In genomic region chr5:60333103-60333502, GRCh38 we compare ENCODE assay signal across 20 cellular contexts.
A peak's percentile ranks its signal among the peaks of the same experiment; 100 is the strongest.
DNase-seq lines count a peak whose midpoint lies in the region; ATAC-seq, FAIRE-seq and TF ChIP-seq lines count a peak whose summit lies in the region.
"Had no signal": no experiment of that assay in that cellular context is flagged by ENCODE, and none has a peak within 500 bp of the region (broad histone marks: within the 10 kb centered on the region; RNA-seq: fewer than 3 reads in every experiment).

No MANE protein-coding gene starts in this region.

- H4K20me1 ChIP-seq in mammary epithelial cell (ENCODE audit: insufficient read depth, low read length) = no peaks in the 10 kb centered on the region

- POLR2A ChIA-PET in MCF 10A (lab: Yijun Ruan, JAX) = interaction anchor here (0.6 kb wide), 1 partner anchor 262 kb away, joined by 3 read pairs; no protein-coding TSS in a partner anchor

- H3K4me2 ChIP-seq in mammary epithelial cell (ENCODE audit: insufficient read depth, low read depth, low read length) = peak overlapping the region; percentile 71

- dilution Hi-C loops in mammary epithelial cell (cut with HindIII; ENCODE audit: low sequenced_read_pairs) = no loop called here

- no peak overlapping the region for H3K4me3 Mint-ChIP-seq in MCF 10A (ENCODE audit: unreplicated experiment)
- H3K4me3 Mint-ChIP-seq: activated B cell treated with CpG ODN at 0.5 μM for 24 hours; CD4-positive, alpha-beta memory T cell had no signal

- FAIRE-seq in urothelium cell line (lab: Jason Lieb, UNC) = no peak
- FAIRE-seq: HepG2 had no signal

- ATAC-seq in HG03439 (IDR thresholded peaks at IDR 0.05; ENCODE audit: unreplicated experiment) (peak; percentile 14), HG03097 (IDR thresholded peaks at IDR 0.05; ENCODE audit: low FRiP score, unreplicated experiment) (no peak)
- ATAC-seq: HepG2, right lobe of liver had no signal

- H3K9me3 Mint-ChIP-seq in MCF 10A (ENCODE audit: unreplicated experiment) = no peaks in the 10 kb centered on the region

- CTCF ChIA-PET in mammary epithelial cell (lab: Charles Lee; ENCODE audit: low non-redundant PET) (no interaction called here), MCF 10A (lab: Yijun Ruan, JAX) (interaction anchor here (0.6 to 2.1 kb wide), 2 partner anchors 13 to 1653 kb away, joined by 3 to 6 read pairs; no protein-coding TSS in a partner anchor)

- H3K36me3 ChIP-seq in mammary epithelial cell (ENCODE audit: insufficient read depth, low read length) = no peaks in the 10 kb centered on the region
- H3K36me3 ChIP-seq: esophagus muscularis mucosa, right lobe of liver had no signal

- in situ Hi-C loops in mammary epithelial cell (cut with MboI; ENCODE audit: low sequenced_read_pairs in 2 of 2) (no loop called here), astrocyte of the spinal cord (cut with HindIII; ENCODE audit: low sequenced_read_pairs) (no loop called here)

- H2AFZ ChIP-seq in mammary epithelial cell (ENCODE audit: low read depth, low read length) = no peak overlapping the region

- H3K36me3 Mint-ChIP-seq in MCF 10A (ENCODE audit: insufficient read depth, unreplicated experiment) = no peaks in the 10 kb centered on the region
- H3K36me3 Mint-ChIP-seq: CD4-positive, alpha-beta memory T cell had no signal

- no peak overlapping the region for H3K27ac Mint-ChIP-seq in MCF 10A (ENCODE audit: low read depth, unreplicated experiment)
- H3K27ac Mint-ChIP-seq: activated B cell treated with CpG ODN at 0.5 μM for 24 hours; CD4-positive, alpha-beta memory T cell had no signal

- TF ChIP-seq CTCF in mammary epithelial cell (conservative IDR thresholded peaks at IDR 0.05 in 1 of 2, IDR thresholded peaks at IDR 0.05 in 1 of 2; ENCODE audit: extremely low read depth in 1 of 2, insufficient read depth in 1 of 2, low read depth in 1 of 2, low read length in 2 of 2) = no peak
- no peak for TF ChIP-seq CTCF in MCF 10A (IDR thresholded peaks at IDR 0.05; ENCODE audit: unreplicated experiment)
- TF ChIP-seq CTCF in astrocyte of the spinal cord (IDR thresholded peaks at IDR 0.05; ENCODE audit: low read depth, low read length) = no peak

- no peaks in the 10 kb centered on the region for H3K27me3 ChIP-seq in mammary epithelial cell (ENCODE audit: insufficient read depth, low read length)
- H3K27me3 ChIP-seq: esophagus muscularis mucosa, right lobe of liver had no signal

- BruUV-seq in mammary epithelial cell (replicated peaks; lab: Mats Ljungman, UMichigan) (no TSS peak), MCF 10A (replicated peaks; lab: Mats Ljungman, UMichigan) (no TSS peak)

- H3K4me3 ChIP-seq in mammary epithelial cell (replicated peaks in 1 of 3; ENCODE audit: insufficient read depth in 1 of 3, low read depth in 2 of 3, low read length in 3 of 3) (no peak overlapping the region), astrocyte of the spinal cord (ENCODE audit: low read depth, low read length) (no peak overlapping the region)
- H3K4me3 ChIP-seq: esophagus muscularis mucosa, right lobe of liver had no signal

- 50% methylated on average over 2 of the region's 3 CpGs for WGBS in mammary epithelial cell (ENCODE audit: low coverage, missing lambda C conversion rate)

- H3K27ac ChIP-seq in mammary epithelial cell (ENCODE audit: insufficient read depth, low read depth, low read length) = peak overlapping the region; percentile 58
- H3K27ac ChIP-seq: right lobe of liver had no signal

- H3K27me3 Mint-ChIP-seq in MCF 10A (ENCODE audit: insufficient read depth, unreplicated experiment) = peaks cover 22% of the 10 kb centered on the region
- H3K27me3 Mint-ChIP-seq: activated B cell treated with CpG ODN at 0.5 μM for 24 hours; CD4-positive, alpha-beta memory T cell had no signal

- intact Hi-C loops in mammary epithelial cell (cut with micrococcal nuclease) (no loop called here), MCF 10A (cut with micrococcal nuclease) (no loop called here)

- peaks cover 29% of the 10 kb centered on the region for H3K4me1 ChIP-seq in mammary epithelial cell (ENCODE audit: insufficient read depth, low read length)
- H3K4me1 ChIP-seq: right lobe of liver had no signal

- H3K4me1 Mint-ChIP-seq in MCF 10A (ENCODE audit: insufficient read depth, unreplicated experiment) = peaks cover 19% of the 10 kb centered on the region
- H3K4me1 Mint-ChIP-seq: activated B cell treated with CpG ODN at 0.5 μM for 24 hours; CD4-positive, alpha-beta memory T cell had no signal

- H3K79me2 ChIP-seq in mammary epithelial cell (ENCODE audit: insufficient read depth, low read length) = no peaks in the 10 kb centered on the region

- H3K9me3 ChIP-seq in mammary epithelial cell (replicated peaks; ENCODE audit: insufficient read depth, low read length) = no peaks in the 10 kb centered on the region
- H3K9me3 ChIP-seq: esophagus muscularis mucosa had no signal

- DNase-seq in mammary epithelial cell (peak; percentile 48), MCF 10A (ENCODE audit: unreplicated experiment) (no peak), astrocyte of the spinal cord (ENCODE audit: low read depth, low spot score) (peak; percentile 26), urothelium cell line (ENCODE audit: low spot score) (peak; percentile 17), activated gamma-delta T cell treated with Interleukin-2 at 50 U/mL for 16 hours (no peak), HUDEP-2 (lab: John Stamatoyannopoulos, UW; ENCODE audit: unreplicated experiment in 76 of 76) (no peak)
- DNase-seq: 8988T; activated B cell treated with CpG ODN at 0.5 μM for 24 hours; activated gamma-delta T cell; CD4-positive, alpha-beta memory T cell; DMS79 treated with DMSO at 0.1 percent for 48 hours; NCI-H2107; NCI-H748 treated with DMSO at 0.1 percent for 48 hours; right lobe of liver; RPMI8226; trophoblast cell had no signal

- no peak overlapping the region for H3K9ac ChIP-seq in mammary epithelial cell (ENCODE audit: insufficient read depth, low read length)

Comparison
In these comparisons a context has a peak if more than half of its experiments do, and no peak if none do; other contexts are left out.
1. DNase-seq: peak in mammary epithelial cell (single experiment), astrocyte of the spinal cord (single experiment) and urothelium cell line (single experiment); none in MCF 10A (single experiment), activated gamma-delta T cell treated with Interleukin-2 at 50 U/mL for 16 hours (single experiment) and HUDEP-2 (0 of 76).